ENCODE assay signal across 9 cellular contexts in genomic region chr14:34713122-34713680, GRCh38. TPM values are rescaled to one million over a fixed set of nuclear protein-coding genes. Genes with fewer than 3 reads are reported as not detected.
DNase-seq lines count a peak whose midpoint lies in the region; ATAC-seq, FAIRE-seq and TF ChIP-seq lines count a peak whose summit lies in the region.
"Had no signal": no experiment of that assay in that cellular context is flagged by ENCODE, and none has a peak within 500 bp of the region (broad histone marks: within the 10 kb centered on the region; RNA-seq: fewer than 3 reads in every experiment).

No MANE protein-coding gene starts in this region.

- TF ChIP-seq CTCF in HFF-Myc (IDR thresholded peaks at IDR 0.05; ENCODE audit: low read depth, low read length, missing control alignments) (no peak), hepatocyte (IDR thresholded peaks at IDR 0.05; ENCODE audit: poor library complexity) (no peak)

- peak overlapping the region; percentile 72 for H2AFZ ChIP-seq in hepatocyte

- peak overlapping the region; percentile 93 for H3K4me3 Mint-ChIP-seq in activated CD8-positive, alpha-beta T cell treated with anti-CD3 and anti-CD28 coated beads, Interleukin-2, amount 10 ng/mL, durations not matched to agents 7 days and 5 days
- H3K4me3 Mint-ChIP-seq in stimulated activated effector memory CD8-positive, alpha-beta T cell treated with anti-CD3 and anti-CD28 coated beads, Interleukin-12 subunit alpha, Interleukin-12 subunit beta, amount 100 ng/mL, for 72 hours, result peak overlapping the region; percentile 76

- H3K4me2 ChIP-seq in hepatocyte, result peak overlapping the region; percentile 75

- H3K4me3 ChIP-seq in HFF-Myc (replicated peaks; ENCODE audit: low read depth, low read length) (peak overlapping the region; percentile 70), hepatocyte (peak overlapping the region; percentile 95)

- peaks cover 21% of the 10 kb centered on the region for H3K4me1 Mint-ChIP-seq in activated CD8-positive, alpha-beta T cell treated with anti-CD3 and anti-CD28 coated beads, Interleukin-2, amount 10 ng/mL, durations not matched to agents 7 days and 5 days (ENCODE audit: low read depth)
- H3K4me1 Mint-ChIP-seq in stimulated activated effector memory CD8-positive, alpha-beta T cell treated with anti-CD3 and anti-CD28 coated beads, Interleukin-12 subunit alpha, Interleukin-12 subunit beta, amount 100 ng/mL, for 72 hours, result peaks cover 7% of the 10 kb centered on the region

- ATAC-seq in activated CD8-positive, alpha-beta T cell treated with anti-CD3 and anti-CD28 coated beads, Interleukin-2, amount 10 ng/mL, durations not matched to agents 7 days and 5 days, result no peak
- ATAC-seq in stimulated activated effector memory CD8-positive, alpha-beta T cell treated with anti-CD3 and anti-CD28 coated beads, Interleukin-12 subunit alpha, Interleukin-12 subunit beta, amount 100 ng/mL, for 72 hours, result no peak

- no peak for FAIRE-seq in GM12891 (lab: Jason Lieb, UNC)

- no peak for TF ChIP-seq POLR2A in GM12891 (IDR thresholded peaks at IDR 0.05; ENCODE audit: low read depth, low read length)

- CTCF ChIA-PET in activated CD8-positive, alpha-beta T cell treated with anti-CD3 and anti-CD28 coated beads, Interleukin-2, amount 10 ng/mL, durations not matched to agents 7 days and 5 days (lab: Charles Lee), result interaction anchor here (0.7 to 8.3 kb wide), 5 partner anchors 9 to 332 kb away, joined by 3 to 49 read pairs (median 3); partner anchors contain the start of gene FAM177A1

- peaks cover 21% of the 10 kb centered on the region for H3K36me3 Mint-ChIP-seq in activated CD8-positive, alpha-beta T cell treated with anti-CD3 and anti-CD28 coated beads, Interleukin-2, amount 10 ng/mL, durations not matched to agents 7 days and 5 days (ENCODE audit: low read depth)
- peaks cover 24% of the 10 kb centered on the region for H3K36me3 Mint-ChIP-seq in stimulated activated effector memory CD8-positive, alpha-beta T cell treated with anti-CD3 and anti-CD28 coated beads, Interleukin-12 subunit alpha, Interleukin-12 subunit beta, amount 100 ng/mL, for 72 hours

- POLR2A ChIA-PET in activated CD8-positive, alpha-beta T cell treated with anti-CD3 and anti-CD28 coated beads, Interleukin-2, amount 10 ng/mL, durations not matched to agents 7 days and 5 days (lab: Charles Lee), result interaction anchor here (0.6 to 1.8 kb wide), 2 partner anchors 13 to 16 kb away, joined by 3 to 6 read pairs; no protein-coding TSS in a partner anchor

- 64% methylated on average over 6 of the region's 6 CpGs for WGBS in hepatocyte (ENCODE audit: low lambda C conversion rate, missing lambda C conversion rate)

- no peaks in the 10 kb centered on the region for H3K9me3 Mint-ChIP-seq in activated CD8-positive, alpha-beta T cell treated with anti-CD3 and anti-CD28 coated beads, Interleukin-2, amount 10 ng/mL, durations not matched to agents 7 days and 5 days (ENCODE audit: insufficient read depth)
- H3K9me3 Mint-ChIP-seq in stimulated activated effector memory CD8-positive, alpha-beta T cell treated with anti-CD3 and anti-CD28 coated beads, Interleukin-12 subunit alpha, Interleukin-12 subunit beta, amount 100 ng/mL, for 72 hours, result no peaks in the 10 kb centered on the region

- peaks cover 21% of the 10 kb centered on the region for H3K79me2 ChIP-seq in hepatocyte

- DNase-seq in HFF-Myc (ENCODE audit: extremely low read depth, low read depth), result no peak
- no peak for DNase-seq in activated CD8-positive, alpha-beta T cell treated with anti-CD3 and anti-CD28 coated beads, Interleukin-2, amount 10 ng/mL, durations not matched to agents 7 days and 5 days
- DNase-seq in hepatocyte (ENCODE audit: low spot score), result no peak
- no peak for DNase-seq in stimulated activated effector memory CD8-positive, alpha-beta T cell treated with anti-CD3 and anti-CD28 coated beads, Interleukin-12 subunit alpha, Interleukin-12 subunit beta, amount 100 ng/mL, for 72 hours (ENCODE audit: low spot score in 2 of 2)
- no peak for DNase-seq in DMS 273 treated with DMSO at 0.1 percent for 48 hours (lab: John Stamatoyannopoulos, UW)
- no peak for DNase-seq in cerebellar nuclear complex (lab: John Stamatoyannopoulos, UW)
- DNase-seq in GM12891 (ENCODE audit: insufficient read length, low spot score), result no peak
- DNase-seq in NCI-H1105 (lab: John Stamatoyannopoulos, UW), result no peak
- DNase-seq: activated CD4-positive, alpha-beta T cell treated with anti-CD3 and anti-CD28 coated beads for 1 hour had no signal

- no peaks in the 10 kb centered on the region for H3K36me3 ChIP-seq in hepatocyte (replicated peaks; ENCODE audit: insufficient read depth, low read depth)

- no peaks in the 10 kb centered on the region for H3K9me2 ChIP-seq in hepatocyte (replicated peaks; ENCODE audit: insufficient read depth)

- peaks cover 9% of the 10 kb centered on the region for H3K4me1 ChIP-seq in hepatocyte (ENCODE audit: insufficient read depth)

- peak overlapping the region; percentile 90 for H3K27ac Mint-ChIP-seq in activated CD8-positive, alpha-beta T cell treated with anti-CD3 and anti-CD28 coated beads, Interleukin-2, amount 10 ng/mL, durations not matched to agents 7 days and 5 days
- peak overlapping the region; percentile 85 for H3K27ac Mint-ChIP-seq in stimulated activated effector memory CD8-positive, alpha-beta T cell treated with anti-CD3 and anti-CD28 coated beads, Interleukin-12 subunit alpha, Interleukin-12 subunit beta, amount 100 ng/mL, for 72 hours

- no peaks in the 10 kb centered on the region for H4K20me1 ChIP-seq in hepatocyte (ENCODE audit: insufficient read depth, poor library complexity, severe bottlenecking)

- no peaks in the 10 kb centered on the region for H3K9me3 ChIP-seq in hepatocyte (ENCODE audit: low read depth)

- H3K27me3 ChIP-seq in hepatocyte, result no peaks in the 10 kb centered on the region

- peak overlapping the region; percentile 98 for H3K27ac ChIP-seq in hepatocyte

- H3K27me3 Mint-ChIP-seq in activated CD8-positive, alpha-beta T cell treated with anti-CD3 and anti-CD28 coated beads, Interleukin-2, amount 10 ng/mL, durations not matched to agents 7 days and 5 days (ENCODE audit: low read depth), result peaks cover 9% of the 10 kb centered on the region

TF ChIP-seq in GM12891, 5 proteins besides CTCF, POLR2A, EP300 and RAD21:
- TF ChIP-seq POU2F2 (IDR thresholded peaks at IDR 0.05; ENCODE audit: low read depth, low read length), result no peak

RNA-seq across cellular contexts. Expression of gene CFL2, which starts 1.2 kb away (rescaled TPM):
- 1 to 10 TPM; 6.7 to 7.1 TPM for total RNA-seq in activated CD8-positive, alpha-beta T cell treated with anti-CD3 and anti-CD28 coated beads, Interleukin-2, amount 10 ng/mL, durations not matched to agents 7 days and 5 days
- 39.5 and 43.0 TPM in 2 replicates for total RNA-seq in hepatocyte
- polyA plus RNA-seq in hepatocyte, result 46.6 and 49.5 TPM in 2 replicates
- 5.3 TPM for polyA plus RNA-seq in GM12891 (2012; ENCODE audit: low read depth, missing spikeins)
